13 cellular contexts compared by ENCODE assay signal in the genomic region with DNA sequence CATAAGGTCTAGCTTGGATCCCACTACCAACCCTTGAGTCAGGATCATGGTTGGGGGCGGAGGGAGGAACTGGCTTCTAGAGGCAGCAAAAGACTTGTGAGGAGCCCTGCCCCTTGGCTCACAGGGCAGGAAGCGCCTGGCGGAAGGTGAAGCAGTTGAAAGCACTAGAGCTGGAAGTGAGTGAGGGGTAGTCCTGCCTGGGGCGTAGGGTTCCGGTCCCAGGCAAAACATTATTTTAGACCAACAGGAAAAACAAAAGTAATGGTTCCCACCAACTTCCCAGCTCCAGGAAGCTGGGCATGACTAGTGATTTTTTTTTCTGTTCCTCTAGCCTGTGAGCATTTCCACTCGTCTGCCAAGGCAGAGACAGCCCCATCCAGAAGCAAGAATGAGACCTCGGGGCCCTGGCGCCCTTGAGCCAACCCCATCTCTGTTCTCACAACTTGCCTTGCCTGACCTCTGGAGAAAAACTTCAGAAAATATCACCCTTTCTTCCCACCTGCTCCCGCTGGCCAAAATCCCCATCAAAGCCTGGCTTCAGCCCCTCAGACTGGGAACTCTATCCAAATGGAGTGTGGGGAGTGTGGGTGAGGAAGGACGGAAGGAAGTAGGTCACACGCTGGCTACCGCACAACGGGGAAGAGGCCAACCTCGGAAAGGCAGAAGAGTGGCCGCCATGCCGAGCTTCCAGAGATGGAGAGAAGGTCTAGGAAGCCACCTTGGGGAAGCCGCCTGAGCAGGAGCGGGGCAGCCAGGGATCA. TPM values are rescaled to one million over a fixed set of nuclear protein-coding genes. Genes with fewer than 3 reads are reported as not detected.
DNase-seq lines count a peak whose midpoint lies in the region; ATAC-seq and TF ChIP-seq lines count a peak whose summit lies in the region.
"Had no signal": no experiment of that assay in that cellular context is flagged by ENCODE, and none has a peak within 500 bp of the region (broad histone marks: within the 10 kb centered on the region; RNA-seq: fewer than 3 reads in every experiment).

No MANE protein-coding gene starts in this region.

- 41 to 56% (median 44%) methylated on average over 18 of the region's 18 CpGs for WGBS in heart left ventricle, 4 donors

- no peaks in the 10 kb centered on the region for H3K36me3 Mint-ChIP-seq in activated T-helper 2 cell treated with anti-CD3 and anti-CD28 coated beads, Interferon-gamma antibody, Interleukin-2, Interleukin-4, amounts not matched to agents 10 μg/mL and 5 μg/mL and 100 μg/mL, durations not matched to agents 14 hours and 24 hours and 36 hours (ENCODE audit: low read depth)

- peaks cover 22% of the 10 kb centered on the region for H3K4me1 Mint-ChIP-seq in stimulated activated naive CD8-positive, alpha-beta T cell treated with anti-CD3 and anti-CD28 coated beads, Interleukin-15, amount 100 ng/mL, for 72 hours
- no peaks in the 10 kb centered on the region for H3K4me1 Mint-ChIP-seq in activated T-helper 2 cell treated with anti-CD3 and anti-CD28 coated beads, Interferon-gamma antibody, Interleukin-2, Interleukin-4, amounts not matched to agents 10 μg/mL and 5 μg/mL and 100 μg/mL, durations not matched to agents 14 hours and 24 hours and 36 hours (ENCODE audit: low read depth)
- H3K4me1 Mint-ChIP-seq: activated B cell treated with CpG ODN at 0.5 μM for 24 hours had no signal

- H3K27me3 Mint-ChIP-seq in stimulated activated naive CD8-positive, alpha-beta T cell treated with anti-CD3 and anti-CD28 coated beads, Interleukin-15, amount 100 ng/mL, for 72 hours: no peaks in the 10 kb centered on the region
- no peaks in the 10 kb centered on the region for H3K27me3 Mint-ChIP-seq in activated T-helper 2 cell treated with anti-CD3 and anti-CD28 coated beads, Interferon-gamma antibody, Interleukin-2, Interleukin-4, amounts not matched to agents 10 μg/mL and 5 μg/mL and 100 μg/mL, durations not matched to agents 14 hours and 24 hours and 36 hours (ENCODE audit: low read depth)
- H3K27me3 Mint-ChIP-seq: activated B cell treated with CpG ODN at 0.5 μM for 24 hours had no signal

- H3K36me3 ChIP-seq in heart left ventricle: peaks cover 0 to 50% (median 10%) of the 10 kb centered on the region in 9 donors
- peaks cover 7% of the 10 kb centered on the region for H3K36me3 ChIP-seq in rectal smooth muscle tissue (ENCODE audit: control insufficient read depth, insufficient read depth, low read length)

- H3K4me3 Mint-ChIP-seq in stimulated activated naive CD8-positive, alpha-beta T cell treated with anti-CD3 and anti-CD28 coated beads, Interleukin-15, amount 100 ng/mL, for 72 hours: peak overlapping the region in 1 of 2 donors; percentile 8
- no peak overlapping the region for H3K4me3 Mint-ChIP-seq in activated T-helper 2 cell treated with anti-CD3 and anti-CD28 coated beads, Interferon-gamma antibody, Interleukin-2, Interleukin-4, amounts not matched to agents 10 μg/mL and 5 μg/mL and 100 μg/mL, durations not matched to agents 14 hours and 24 hours and 36 hours (ENCODE audit: low read depth)
- H3K4me3 Mint-ChIP-seq: activated B cell treated with CpG ODN at 0.5 μM for 24 hours had no signal

- DNase-seq in stimulated activated naive CD8-positive, alpha-beta T cell treated with anti-CD3 and anti-CD28 coated beads, Interleukin-15, Interleukin-2, amounts not matched to agents 100 U/mL and 50 U/mL, for 24 hours: peak; percentile 20
- DNase-seq in stimulated activated naive CD8-positive, alpha-beta T cell treated with anti-CD3 and anti-CD28 coated beads, Interleukin-15, amount 100 ng/mL, for 72 hours: no peak
- DNase-seq in heart left ventricle: peak in 2 of 5 donors; percentile 62 to 68
- DNase-seq in activated T-helper 2 cell treated with anti-CD3 and anti-CD28 coated beads, Interferon-gamma antibody, Interleukin-2, Interleukin-4, amounts not matched to agents 10 μg/mL and 5 μg/mL and 100 μg/mL, durations not matched to agents 14 hours and 24 hours and 36 hours (ENCODE audit: low spot score): no peak
- DNase-seq: activated B cell treated with CpG ODN at 0.5 μM for 24 hours; activated gamma-delta T cell treated with Interleukin-2 at 50 U/mL for 16 hours; AML-193; effector CD8-positive, alpha-beta T cell had no signal

- H3K27me3 ChIP-seq in heart left ventricle: no peaks in the 10 kb centered on the region
- no peaks in the 10 kb centered on the region for H3K27me3 ChIP-seq in rectal smooth muscle tissue (ENCODE audit: control insufficient read depth, insufficient read depth, low read length)

- no peak overlapping the region for H3K9ac ChIP-seq in rectal smooth muscle tissue (ENCODE audit: low read length)

- peaks cover 0 to 43% (median 22%) of the 10 kb centered on the region in 12 donors for H3K4me1 ChIP-seq in heart left ventricle
- no peaks in the 10 kb centered on the region for H3K4me1 ChIP-seq in rectal smooth muscle tissue (ENCODE audit: control insufficient read depth, insufficient read depth, low read length)

- ATAC-seq in stimulated activated naive CD8-positive, alpha-beta T cell treated with anti-CD3 and anti-CD28 coated beads, Interleukin-15, Interleukin-2, amounts not matched to agents 100 U/mL and 50 U/mL, for 24 hours: no peak
- ATAC-seq in stimulated activated naive CD8-positive, alpha-beta T cell treated with anti-CD3 and anti-CD28 coated beads, Interleukin-15, amount 100 ng/mL, for 72 hours: no peak
- ATAC-seq in heart left ventricle (peak in 3 of 4 donors; percentile 53 to 72 (median 61)), GM21717 (IDR thresholded peaks at IDR 0.05; ENCODE audit: unreplicated experiment) (no peak), GM19455 (IDR thresholded peaks at IDR 0.05; ENCODE audit: unreplicated experiment) (no peak), HG03354 (IDR thresholded peaks at IDR 0.05; ENCODE audit: poor library complexity, severe bottlenecking, unreplicated experiment) (no peak)

- H3K4me3 ChIP-seq in heart left ventricle: peak overlapping the region in 9 of 12 donors; percentile 18 to 47 (median 33)
- no peak overlapping the region for H3K4me3 ChIP-seq in rectal smooth muscle tissue (ENCODE audit: low read length)

- no peak for TF ChIP-seq POLR2A in heart left ventricle (IDR thresholded peaks at IDR 0.05)

- H3K27ac Mint-ChIP-seq in stimulated activated naive CD8-positive, alpha-beta T cell treated with anti-CD3 and anti-CD28 coated beads, Interleukin-15, amount 100 ng/mL, for 72 hours: peak overlapping the region in 1 of 2 donors; percentile 84
- no peak overlapping the region for H3K27ac Mint-ChIP-seq in activated T-helper 2 cell treated with anti-CD3 and anti-CD28 coated beads, Interferon-gamma antibody, Interleukin-2, Interleukin-4, amounts not matched to agents 10 μg/mL and 5 μg/mL and 100 μg/mL, durations not matched to agents 14 hours and 24 hours and 36 hours
- H3K27ac Mint-ChIP-seq: activated B cell treated with CpG ODN at 0.5 μM for 24 hours had no signal

- TF ChIP-seq CTCF in heart left ventricle (IDR thresholded peaks at IDR 0.05): no peak

- peak overlapping the region; percentile 68 to 96 (median 86) for H3K27ac ChIP-seq in heart left ventricle
- peak overlapping the region; percentile 6 for H3K27ac ChIP-seq in rectal smooth muscle tissue (ENCODE audit: low read depth, low read length)

- H3K9me3 Mint-ChIP-seq in stimulated activated naive CD8-positive, alpha-beta T cell treated with anti-CD3 and anti-CD28 coated beads, Interleukin-15, amount 100 ng/mL, for 72 hours: no peaks in the 10 kb centered on the region
- H3K9me3 Mint-ChIP-seq in activated T-helper 2 cell treated with anti-CD3 and anti-CD28 coated beads, Interferon-gamma antibody, Interleukin-2, Interleukin-4, amounts not matched to agents 10 μg/mL and 5 μg/mL and 100 μg/mL, durations not matched to agents 14 hours and 24 hours and 36 hours: no peaks in the 10 kb centered on the region
- H3K9me3 Mint-ChIP-seq: activated B cell treated with CpG ODN at 0.5 μM for 24 hours had no signal

- intact Hi-C loops in heart left ventricle (cut with DNase I): loop anchor here in 1 of 10 donors (1.0 kb wide), 1 partner anchor 15 kb away; no protein-coding TSS in a partner anchor
- intact Hi-C loops in activated T-helper 2 cell treated with anti-CD3 and anti-CD28 coated beads, Interferon-gamma antibody, Interleukin-2, Interleukin-4, amounts not matched to agents 10 μg/mL and 5 μg/mL and 100 μg/mL, durations not matched to agents 14 hours and 24 hours and 36 hours (cut with micrococcal nuclease): no loop called here

- no peaks in the 10 kb centered on the region for H3K9me3 ChIP-seq in heart left ventricle

RNA-seq across cellular contexts. Expression of a gene that starts 57.5 kb away (rescaled TPM):
- 100 to 1,000 TPM in 7 of 9 donors, 10 to 100 TPM in 2; 49.8 to 530 (median 189) TPM for total RNA-seq in heart left ventricle
- 100 to 1,000 TPM; 238 to 408 TPM for polyA plus RNA-seq in heart left ventricle
- 0.09 TPM in 2 replicates for total RNA-seq in activated T-helper 2 cell treated with anti-CD3 and anti-CD28 coated beads, Interferon-gamma antibody, Interleukin-2, Interleukin-4, amounts not matched to agents 10 μg/mL and 5 μg/mL and 100 μg/mL, durations not matched to agents 14 hours and 24 hours and 36 hours
- total RNA-seq: myocyte had no signal

Comparison
In these comparisons a context has a peak if more than half of its experiments do, and no peak if none do; other contexts are left out.
1. ATAC-seq: peak in heart left ventricle (3 of 4); none in stimulated activated naive CD8-positive, alpha-beta T cell treated with anti-CD3 and anti-CD28 coated beads, Interleukin-15, Interleukin-2, amounts not matched to agents 100 U/mL and 50 U/mL, for 24 hours (single experiment), stimulated activated naive CD8-positive, alpha-beta T cell treated with anti-CD3 and anti-CD28 coated beads, Interleukin-15, amount 100 ng/mL, for 72 hours (single experiment), GM21717 (single experiment), GM19455 (single experiment) and HG03354 (single experiment).
2. RNA of a gene that starts 57.5 kb away (total RNA-seq): 49.8 to 530 TPM in heart left ventricle; 0.09 TPM in activated T-helper 2 cell treated with anti-CD3 and anti-CD28 coated beads, Interferon-gamma antibody, Interleukin-2, Interleukin-4, amounts not matched to agents 10 μg/mL and 5 μg/mL and 100 μg/mL, durations not matched to agents 14 hours and 24 hours and 36 hours; every median in the first group is over 10 times any median in the second.